In the genomic region with DNA sequence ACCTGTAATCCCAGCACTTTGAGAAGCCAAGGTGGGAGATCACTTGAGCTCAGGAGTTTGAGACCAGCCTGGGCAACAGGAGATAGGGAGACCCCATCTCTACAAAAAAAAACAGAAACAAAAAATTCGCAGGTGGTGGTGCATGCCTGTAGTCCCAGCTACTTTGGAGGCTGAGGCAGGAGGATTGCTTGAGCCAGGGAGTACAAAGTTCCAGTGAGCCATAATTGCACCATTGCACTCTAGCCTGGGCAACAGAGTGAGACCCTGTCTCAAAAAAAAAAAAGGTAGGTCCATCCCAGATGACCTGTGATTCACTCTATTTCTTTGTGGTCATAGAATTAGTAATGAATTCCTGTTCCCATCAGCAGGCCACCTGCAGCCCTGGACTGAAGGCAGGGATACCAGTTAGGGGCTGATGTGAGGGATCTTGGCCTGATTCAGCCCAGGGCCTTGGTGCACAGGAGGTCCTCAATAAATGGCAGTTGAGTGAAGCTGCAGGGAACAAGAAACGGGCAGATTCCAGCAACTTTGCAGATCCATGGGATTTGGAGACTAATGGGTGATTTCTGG, we compare ENCODE assay signal across 20 cellular contexts. TPM values are rescaled to one million over a fixed set of nuclear protein-coding genes. Genes with fewer than 3 reads are reported as not detected.
DNase-seq lines count a peak whose midpoint lies in the region; ATAC-seq and TF ChIP-seq lines count a peak whose summit lies in the region.
"Had no signal": no experiment of that assay in that cellular context is flagged by ENCODE, and none has a peak within 500 bp of the region (broad histone marks: within the 10 kb centered on the region; RNA-seq: fewer than 3 reads in every experiment).

A gene (plus strand): TSS at position 364 of the 570 bp plus-strand sequence.

- H3K4me3 Mint-ChIP-seq in MCF 10A (ENCODE audit: unreplicated experiment) (no peak within 1 kb of the TSS), endodermal cell (no peak within 1 kb of the TSS), type B pancreatic cell (no peak within 1 kb of the TSS)

- H3K36me3 Mint-ChIP-seq in MCF 10A (ENCODE audit: insufficient read depth, unreplicated experiment) (peaks cover 7% of the 10 kb centered on the region), endodermal cell (ENCODE audit: low read depth) (no peaks in the 10 kb centered on the region), type B pancreatic cell (no peaks in the 10 kb centered on the region)

- no peak within 1 kb of the TSS for H3K4me3 ChIP-seq in breast epithelium
- no peak within 1 kb of the TSS for H3K4me3 ChIP-seq in endodermal cell (ENCODE audit: low read length)
- H3K4me3 ChIP-seq: gastroesophageal sphincter, spleen had no signal

- CTCF ChIA-PET in MCF 10A (lab: Yijun Ruan, JAX) = interaction anchor here (0.6 kb wide), 2 partner anchors 50 to 1442 kb away, joined by 3 read pairs; no protein-coding TSS in a partner anchor

- H3K9ac ChIP-seq in endodermal cell (ENCODE audit: extremely low read depth, low read length, poor library complexity, severe bottlenecking) = no peak within 1 kb of the TSS
- H3K9ac ChIP-seq: parathyroid adenoma had no signal

- no peak for TF ChIP-seq POLR2A in breast epithelium (IDR thresholded peaks at IDR 0.05)

- H3K9me3 Mint-ChIP-seq in MCF 10A (ENCODE audit: unreplicated experiment) = no peaks in the 10 kb centered on the region
- no peaks in the 10 kb centered on the region for H3K9me3 Mint-ChIP-seq in endodermal cell
- no peaks in the 10 kb centered on the region for H3K9me3 Mint-ChIP-seq in type B pancreatic cell

- BruUV-seq in MCF 10A (replicated peaks; lab: Mats Ljungman, UMichigan) = no TSS peak

- ATAC-seq in GM18517 (IDR thresholded peaks at IDR 0.05; ENCODE audit: unreplicated experiment) = no peak
- ATAC-seq in HG02571 (IDR thresholded peaks at IDR 0.05; ENCODE audit: unreplicated experiment) = no peak
- ATAC-seq: gastroesophageal sphincter had no signal

- DNase-seq in MCF 10A (ENCODE audit: unreplicated experiment) = peak; percentile 9
- DNase-seq in breast epithelium (ENCODE audit: low spot score in 2 of 2) = no peak
- DNase-seq in RKO (ENCODE audit: low spot score) = peak; percentile 46
- no peak for DNase-seq in endodermal cell
- no peak for DNase-seq in type B pancreatic cell (ENCODE audit: extremely low spot score, unreplicated experiment)
- DNase-seq in NCI-H2029 treated with DMSO at 0.1 percent for 48 hours (lab: John Stamatoyannopoulos, UW) = no peak
- DNase-seq: activated CD4-positive, alpha-beta T cell treated with anti-CD3 and anti-CD28 coated beads for 1 hour; activated gamma-delta T cell; central memory CD4-positive, alpha-beta T cell; GOT3; NCI-H1417; spleen had no signal

- H3K9me3 ChIP-seq in breast epithelium (no peaks in the 10 kb centered on the region), endodermal cell (ENCODE audit: control insufficient read depth, low read length) (no peaks in the 10 kb centered on the region)
- H3K9me3 ChIP-seq: gastroesophageal sphincter, spleen had no signal

- H3K27ac ChIP-seq in breast epithelium (no peak within 1 kb of the TSS), endodermal cell (ENCODE audit: low read depth, low read length) (no peak within 1 kb of the TSS)
- H3K27ac ChIP-seq: gastroesophageal sphincter, parathyroid adenoma, spleen had no signal

- H3K27me3 Mint-ChIP-seq in MCF 10A (ENCODE audit: insufficient read depth, unreplicated experiment) (no peaks in the 10 kb centered on the region), endodermal cell (ENCODE audit: insufficient read depth) (no peaks in the 10 kb centered on the region), type B pancreatic cell (no peaks in the 10 kb centered on the region)

- H3K27ac Mint-ChIP-seq in MCF 10A (ENCODE audit: low read depth, unreplicated experiment) (peak within 1 kb of the TSS; percentile 91), endodermal cell (peak within 1 kb of the TSS; percentile 6), type B pancreatic cell (peak within 1 kb of the TSS; percentile 91)

- intact Hi-C loops in MCF 10A (cut with micrococcal nuclease) = no loop called here
- intact Hi-C loops in breast epithelium (cut with DNase I; ENCODE audit: low total_unique reads) = no loop called here

- TF ChIP-seq CTCF in MCF 10A (IDR thresholded peaks at IDR 0.05; ENCODE audit: unreplicated experiment) (no peak), breast epithelium (IDR thresholded peaks at IDR 0.05) (no peak), endodermal cell (conservative IDR thresholded peaks at IDR 0.05) (no peak), type B pancreatic cell (conservative IDR thresholded peaks at IDR 0.05) (no peak)

- peaks cover 25% of the 10 kb centered on the region for H3K4me1 Mint-ChIP-seq in MCF 10A (ENCODE audit: insufficient read depth, unreplicated experiment)
- H3K4me1 Mint-ChIP-seq in endodermal cell = no peaks in the 10 kb centered on the region
- no peaks in the 10 kb centered on the region for H3K4me1 Mint-ChIP-seq in type B pancreatic cell (ENCODE audit: unreplicated experiment)

- no peaks in the 10 kb centered on the region for H3K4me1 ChIP-seq in breast epithelium
- H3K4me1 ChIP-seq in endodermal cell (ENCODE audit: control insufficient read depth, insufficient read depth, low read length) = no peaks in the 10 kb centered on the region
- H3K4me1 ChIP-seq: gastroesophageal sphincter, parathyroid adenoma, spleen had no signal

- POLR2A ChIA-PET in MCF 10A (lab: Yijun Ruan, JAX) = no interaction called here

- WGBS in endodermal cell (ENCODE audit: insufficient coverage in 1 of 2, insufficient read length in 1 of 2), 2 experiments = 81 to 100% methylated on average over 2 of the region's 2 CpGs

- H3K27me3 ChIP-seq in breast epithelium (no peaks in the 10 kb centered on the region), endodermal cell (ENCODE audit: control insufficient read depth, insufficient read depth, low read length, poor library complexity, severe bottlenecking) (no peaks in the 10 kb centered on the region)
- H3K27me3 ChIP-seq: spleen had no signal

- H3K36me3 ChIP-seq in breast epithelium (no peaks in the 10 kb centered on the region), endodermal cell (ENCODE audit: control insufficient read depth, insufficient read depth, low read length) (no peaks in the 10 kb centered on the region)
- H3K36me3 ChIP-seq: gastroesophageal sphincter, spleen had no signal

RNA-seq across cellular contexts. Expression of the gene that starts here (rescaled TPM):
- 0.33 TPM in 1 of 2 replicates, not detected in the other for total RNA-seq in MCF 10A (2022)
- total RNA-seq in breast epithelium = not detected
- total RNA-seq in endodermal cell = not detected
- not detected for polyA plus RNA-seq in endodermal cell (2013, experiment 1 of 2)
- not detected for polyA plus RNA-seq in endodermal cell (2013, experiment 2 of 2)
- total RNA-seq in type B pancreatic cell (ENCODE audit: low replicate concordance) = not detected in 2 replicates
- total RNA-seq: gastroesophageal sphincter; mononuclear cell; OCI-LY7; spleen; subcutaneous adipose tissue; T-helper 1 cell treated with Interleukin-12 subunit alpha and Interleukin-12 subunit beta and Interleukin-4 antibody, amounts not matched to agents 30 ng/mL and 1 ng/mL, for 36 hours had no signal
- polyA plus RNA-seq: spleen had no signal

Comparison
In these comparisons a context has a peak if more than half of its experiments do, and no peak if none do; other contexts are left out.
1. Peak in DNase-seq in MCF 10A; RNA of the gene not detected or under 1 TPM.
2. H3K27ac Mint-ChIP-seq: peak in every context shown above with its lines; median percentile 91 in MCF 10A; 91 in type B pancreatic cell; 6 in endodermal cell.